17 cellular contexts compared by ENCODE assay signal in genomic region chr15:62365795-62366442, GRCh38. TPM values are rescaled to one million over a fixed set of nuclear protein-coding genes. Genes with fewer than 3 reads are reported as not detected.
DNase-seq lines count a peak whose midpoint lies in the region; ATAC-seq and TF ChIP-seq lines count a peak whose summit lies in the region.
"Had no signal": no experiment of that assay in that cellular context is flagged by ENCODE, and none has a peak within 500 bp of the region (broad histone marks: within the 10 kb centered on the region; RNA-seq: fewer than 3 reads in every experiment).

No MANE protein-coding gene starts in this region.

- H3K36me3 Mint-ChIP-seq in progenitor cell of endocrine pancreas (ENCODE audit: insufficient read depth) (no peaks in the 10 kb centered on the region), CD14-positive monocyte (no peaks in the 10 kb centered on the region)
- H3K36me3 Mint-ChIP-seq: activated naive CD8-positive, alpha-beta T cell treated with anti-CD3 and anti-CD28 coated beads, Interleukin-2, amount 10 ng/mL, durations not matched to agents 7 days and 5 days had no signal

- intact Hi-C loops in body of pancreas (cut with DNase I) (no loop called here), CD14-positive monocyte (cut with micrococcal nuclease) (no loop called here)

- H3K9me3 Mint-ChIP-seq in progenitor cell of endocrine pancreas (ENCODE audit: low read depth) (no peaks in the 10 kb centered on the region), CD14-positive monocyte (no peaks in the 10 kb centered on the region)
- H3K9me3 Mint-ChIP-seq: activated naive CD8-positive, alpha-beta T cell treated with anti-CD3 and anti-CD28 coated beads, Interleukin-2, amount 10 ng/mL, durations not matched to agents 7 days and 5 days; CD4-positive, alpha-beta T cell had no signal

- TF ChIP-seq CTCF in body of pancreas (IDR thresholded peaks at IDR 0.05): no peak
- peak; percentile 3 for TF ChIP-seq CTCF in retinal pigment epithelial cell (conservative IDR thresholded peaks at IDR 0.05; ENCODE audit: low read depth, low read length)
- no peak for TF ChIP-seq CTCF in progenitor cell of endocrine pancreas (IDR thresholded peaks at IDR 0.05; ENCODE audit: unreplicated experiment)
- no peak for TF ChIP-seq CTCF in CD14-positive monocyte (IDR thresholded peaks at IDR 0.05)

- no peak overlapping the region for H3K27ac Mint-ChIP-seq in progenitor cell of endocrine pancreas
- no peak overlapping the region for H3K27ac Mint-ChIP-seq in CD14-positive monocyte
- H3K27ac Mint-ChIP-seq: activated naive CD8-positive, alpha-beta T cell treated with anti-CD3 and anti-CD28 coated beads, Interleukin-2, amount 10 ng/mL, durations not matched to agents 7 days and 5 days; CD4-positive, alpha-beta T cell had no signal

- H3K27me3 ChIP-seq in body of pancreas: no peaks in the 10 kb centered on the region

- H3K9me3 ChIP-seq in body of pancreas: no peaks in the 10 kb centered on the region
- H3K9me3 ChIP-seq: MG63, neutrophil had no signal

- no peak for TF ChIP-seq POLR2A in body of pancreas (IDR thresholded peaks at IDR 0.05)

- H3K27me3 Mint-ChIP-seq in progenitor cell of endocrine pancreas (no peaks in the 10 kb centered on the region), CD14-positive monocyte (ENCODE audit: low read depth in 3 of 3) (peaks cover 6 to 21% (median 11%) of the 10 kb centered on the region in 3 donors)

- no peaks in the 10 kb centered on the region for H3K36me3 ChIP-seq in body of pancreas (replicated peaks in 1 of 2; ENCODE audit: insufficient read depth in 1 of 2, low read depth in 2 of 2)
- H3K36me3 ChIP-seq: MG63, neutrophil had no signal

- no peak overlapping the region for H3K27ac ChIP-seq in body of pancreas
- H3K27ac ChIP-seq: 22Rv1, neutrophil had no signal

- H3K4me1 ChIP-seq in body of pancreas: no peaks in the 10 kb centered on the region

- H3K4me3 Mint-ChIP-seq in progenitor cell of endocrine pancreas (ENCODE audit: low read depth) (no peak overlapping the region), CD14-positive monocyte (no peak overlapping the region)
- H3K4me3 Mint-ChIP-seq: activated naive CD8-positive, alpha-beta T cell treated with anti-CD3 and anti-CD28 coated beads, Interleukin-2, amount 10 ng/mL, durations not matched to agents 7 days and 5 days; CD4-positive, alpha-beta T cell had no signal

- 40 to 50% methylated on average over 4 of the region's 4 CpGs for WGBS in body of pancreas, 2 donors

- peak; percentile 45 for ATAC-seq in body of pancreas
- ATAC-seq: HCT116 had no signal

- H3K4me1 Mint-ChIP-seq in progenitor cell of endocrine pancreas (ENCODE audit: low read depth) (no peaks in the 10 kb centered on the region), CD14-positive monocyte (no peaks in the 10 kb centered on the region)
- H3K4me1 Mint-ChIP-seq: activated naive CD8-positive, alpha-beta T cell treated with anti-CD3 and anti-CD28 coated beads, Interleukin-2, amount 10 ng/mL, durations not matched to agents 7 days and 5 days had no signal

- DNase-seq in DMS 273 (lab: John Stamatoyannopoulos, UW; ENCODE audit: unreplicated experiment): peak; percentile 40
- no peak for DNase-seq in DMS 273 treated with DMSO at 0.1 percent for 48 hours (lab: John Stamatoyannopoulos, UW)
- DNase-seq in NCI-H345 treated with DMSO at 0.1 percent for 48 hours (lab: John Stamatoyannopoulos, UW; ENCODE audit: unreplicated experiment): peak; percentile 17
- DNase-seq in body of pancreas: peak; percentile 45 to 83 (median 68)
- no peak for DNase-seq in retinal pigment epithelial cell (ENCODE audit: low read depth)
- no peak for DNase-seq in effector CD4-positive, alpha-beta T cell
- no peak for DNase-seq in progenitor cell of endocrine pancreas (ENCODE audit: low spot score, unreplicated experiment)
- DNase-seq in CD14-positive monocyte (ENCODE audit: low spot score): no peak
- DNase-seq: activated CD4-positive, alpha-beta T cell treated with anti-CD3 and anti-CD28 coated beads for 1 hour; activated naive CD8-positive, alpha-beta T cell treated with anti-CD3 and anti-CD28 coated beads, Interleukin-2, amount 10 ng/mL, durations not matched to agents 7 days and 5 days; CD4-positive, alpha-beta T cell; MG63; substantia nigra had no signal

- no peak overlapping the region for H3K4me3 ChIP-seq in body of pancreas
- H3K4me3 ChIP-seq in retinal pigment epithelial cell (ENCODE audit: low read length): no peak overlapping the region
- H3K4me3 ChIP-seq: MG63, smooth muscle cell had no signal

RNA-seq across cellular contexts. Expression of gene TLN2, which starts 24.4 kb away (rescaled TPM):
- 10 to 100 TPM in 1 of 2 donors, 1 to 10 TPM in 1; 9.9 to 36.6 TPM for total RNA-seq in body of pancreas
- total RNA-seq in progenitor cell of endocrine pancreas: 24.7 and 26.5 TPM in 2 replicates
- under 1 TPM; 0.12 to 0.22 TPM for polyA plus RNA-seq in CD14-positive monocyte

Comparison
In these comparisons a context has a peak if more than half of its experiments do, and no peak if none do; other contexts are left out.
1. DNase-seq: peak in DMS 273 (single experiment), NCI-H345 treated with DMSO at 0.1 percent for 48 hours (single experiment) and body of pancreas (4 of 4); none in DMS 273 treated with DMSO at 0.1 percent for 48 hours (single experiment), retinal pigment epithelial cell (single experiment), effector CD4-positive, alpha-beta T cell (single experiment), progenitor cell of endocrine pancreas (single experiment) and CD14-positive monocyte (single experiment).